8 cellular contexts compared by ENCODE assay signal in genomic region chr12:12349711-12350665, GRCh38. TPM values are rescaled to one million over a fixed set of nuclear protein-coding genes. Genes with fewer than 3 reads are reported as not detected.
DNase-seq lines count a peak whose midpoint lies in the region; ATAC-seq, FAIRE-seq and TF ChIP-seq lines count a peak whose summit lies in the region.

TSS of gene MANSC1 (minus strand) at chr12:12350242. CDS start at chr12:12343314, 6,928 bp downstream.

- H3K36me3 ChIP-seq in H1 (ENCODE audit: control insufficient read depth in 2 of 4, insufficient read depth in 4 of 4, low read length in 3 of 4): no peaks in the 10 kb centered on the region

- 0 out of 5 replicates have a peak, but pooled peaks of 1 of the 2 experiments have one; percentile 7 for TF ChIP-seq RAD21 in A549 (conservative IDR thresholded peaks at IDR 0.05 in 1 of 2, IDR thresholded peaks at IDR 0.05 in 1 of 2)
- peak; percentile 25 to 29 for TF ChIP-seq RAD21 in H1 (IDR thresholded peaks at IDR 0.05 in 1 of 2, conservative IDR thresholded peaks at IDR 0.05 in 1 of 2; ENCODE audit: low read depth in 2 of 2, low read length in 2 of 2)

- WGBS in A549 (ENCODE audit: missing lambda C conversion rate): 3% methylated on average over 31 of the region's 68 CpGs
- 1% methylated on average over 47 of the region's 68 CpGs; no CpG with 5 or more reads in 1 of the 2 experiments for WGBS in H1 (ENCODE audit: extremely low coverage in 1 of 2, insufficient coverage in 1 of 2, insufficient read length in 1 of 2, insufficient replicate concordance in 2 of 2, low coverage in 1 of 2, low lambda C conversion rate in 2 of 2, missing lambda C conversion rate in 1 of 2), 2 experiments

- H4K91ac ChIP-seq in H1 (replicated peaks; ENCODE audit: insufficient read length, low read length): peak within 1 kb of the TSS; percentile 86

- H3K4ac ChIP-seq in H1 (replicated peaks; ENCODE audit: insufficient read length, low read depth, low read length): no peak within 1 kb of the TSS

- peak within 1 kb of the TSS; percentile 35 for H4K5ac ChIP-seq in H1 (ENCODE audit: insufficient read length, low read depth, low read length)

- peak within 1 kb of the TSS; percentile 32; the same call in 1 of the 2 replicates for H2BK12ac ChIP-seq in H1 (ENCODE audit: low read depth, low read length)

- H3K23ac ChIP-seq in H1 (ENCODE audit: insufficient read length): no peak within 1 kb of the TSS

- H3K27me3 ChIP-seq in H1 (replicated peaks in 1 of 4; ENCODE audit: control insufficient read depth in 3 of 4, extremely low read depth in 1 of 4, insufficient read depth in 3 of 4, low read length in 3 of 4): 0 out of 7 replicates have a peak, but pooled peaks cover 0 to 4% (median 0%) of the 10 kb centered on the region in 4 experiments

- CTCF ChIA-PET in A549 (lab: Yijun Ruan, JAX): interaction anchor here (0.6 to 1.5 kb wide), 11 partner anchors 9 to 387 kb away, joined by 3 to 14 read pairs (median 4); no protein-coding TSS in a partner anchor
- CTCF ChIA-PET in H1 (lab: Charles Lee; ENCODE audit: partially characterized antibody): interaction anchor here (0.6 to 3.5 kb wide), 18 partner anchors 8 to 355 kb away, joined by 3 to 38 read pairs (median 4); no protein-coding TSS in a partner anchor

- no peaks in the 10 kb centered on the region for H3K9me3 ChIP-seq in A549
- 0 out of 4 replicates have a peak, but pooled peaks cover 0 to 2% of the 10 kb centered on the region in 2 experiments for H3K9me3 ChIP-seq in H1 (ENCODE audit: insufficient read depth in 2 of 2, low read depth in 1 of 2, low read length in 1 of 2)

- peaks cover 7% of the 10 kb centered on the region; the same call in 1 of the 2 replicates for H3K23me2 ChIP-seq in H1 (ENCODE audit: low read depth, low read length)

- H2BK15ac ChIP-seq in H1 (ENCODE audit: low read length): no peak within 1 kb of the TSS

- no peak within 1 kb of the TSS for H2BK20ac ChIP-seq in H1 (ENCODE audit: low read length)

- TF ChIP-seq EP300 in A549 (IDR thresholded peaks at IDR 0.05): no peak
- TF ChIP-seq EP300 in H1 (IDR thresholded peaks at IDR 0.05; ENCODE audit: borderline replicate concordance in 1 of 2, low read depth in 2 of 2, low read length in 2 of 2): no peak

- no peak within 1 kb of the TSS for H2AK5ac ChIP-seq in H1 (ENCODE audit: low read depth, low read length)

- no peak within 1 kb of the TSS for H2BK5ac ChIP-seq in H1 (ENCODE audit: low read depth, low read length)

- ATAC-seq in A549 (peak; percentile 93 to 96), GM18511 (IDR thresholded peaks at IDR 0.05; ENCODE audit: unreplicated experiment) (peak; percentile 81)

- no peak within 1 kb of the TSS for H3K14ac ChIP-seq in H1 (ENCODE audit: insufficient read length)

- H3K9ac ChIP-seq in H1 (replicated peaks in 1 of 4; ENCODE audit: extremely low read depth in 1 of 4, low read depth in 3 of 4, low read length in 3 of 4): peak within 1 kb of the TSS in 2 of 4 experiments; percentile 31 to 34; a peak in 2 of 7 replicates

- H3K4me3 ChIP-seq in A549: peak within 1 kb of the TSS; percentile 70
- peak within 1 kb of the TSS; percentile 48 to 72 (median 60) for H3K4me3 ChIP-seq in H1 (ENCODE audit: extremely low read depth in 1 of 4, insufficient read depth in 2 of 4, low read depth in 3 of 4, low read length in 4 of 4)

- peak within 1 kb of the TSS; percentile 60 for H2BK120ac ChIP-seq in H1 (replicated peaks; ENCODE audit: low read depth, low read length)

- H4K8ac ChIP-seq in H1 (ENCODE audit: extremely low read depth, insufficient read depth, low read length): peak within 1 kb of the TSS; percentile 75

- POLR2A ChIA-PET in A549 (lab: Yijun Ruan, JAX) (interaction anchor here (0.9 to 1.2 kb wide), 2 partner anchors 13 to 265 kb away, joined by 3 read pairs; no protein-coding TSS in a partner anchor), H1 (lab: Charles Lee; ENCODE audit: partially characterized antibody) (interaction anchor here (0.9 to 1.5 kb wide), 5 partner anchors 9 to 266 kb away, joined by 3 to 12 read pairs (median 3); partner anchors contain the start of gene LRP6)

- peak within 1 kb of the TSS; percentile 36 for H3K56ac ChIP-seq in H1 (replicated peaks; ENCODE audit: insufficient read length, low read depth, low read length)

- H2AFZ ChIP-seq in H1 (ENCODE audit: low read length): peak within 1 kb of the TSS; percentile 58; the same call in 1 of the 2 replicates

- no peaks in the 10 kb centered on the region for H4K20me1 ChIP-seq in H1 (replicated peaks in 1 of 2; ENCODE audit: control insufficient read depth in 1 of 2, insufficient read depth in 2 of 2, low read length in 2 of 2)

- DNase-seq in A549 (ENCODE audit: low read depth in 1 of 2, low spot score in 1 of 2) (peak; percentile 58), NCI-H446 treated with DMSO at 0.1 percent for 48 hours (lab: John Stamatoyannopoulos, UW) (peak; percentile 6), H1 (ENCODE audit: low read depth in 1 of 2, low spot score in 2 of 2) (peak in 1 of 2 experiments; percentile 82), medulla oblongata (ENCODE audit: extremely low spot score) (peak; percentile 58), T1000 (lab: John Stamatoyannopoulos, UW) (no peak)
- DNase-seq in activated CD8-positive, alpha-beta memory T cell treated with anti-CD3 and anti-CD28 coated beads for 24 hours: peak; percentile 78
- DNase-seq in stimulated activated CD8-positive, alpha-beta memory T cell treated with anti-CD3 and anti-CD28 coated beads, Interleukin-12 subunit alpha, Interleukin-12 subunit beta, amount 100 ng/mL, for 4 hours (ENCODE audit: low read depth): peak; percentile 22

- H3K27ac ChIP-seq in A549: peak within 1 kb of the TSS; percentile 82 to 95
- no peak within 1 kb of the TSS for H3K27ac ChIP-seq in H1 (ENCODE audit: low read depth, low read length)

- FAIRE-seq in A549 (lab: Jason Lieb, UNC) (no peak), H1 (lab: Jason Lieb, UNC) (no peak)

- TF ChIP-seq POLR2A in A549 (IDR thresholded peaks at IDR 0.05; ENCODE audit: low read length) (peak; percentile 37), H1 (IDR thresholded peaks at IDR 0.05; ENCODE audit: control extremely low read depth in 1 of 2, low read depth in 2 of 2, low read length in 2 of 2) (peak in 1 of 2 experiments; percentile 71; a peak in 2 of 3 replicates)

- H3K79me1 ChIP-seq in H1 (ENCODE audit: low read depth, low read length): no peaks in the 10 kb centered on the region

- no peaks in the 10 kb centered on the region for H3K79me2 ChIP-seq in H1 (ENCODE audit: control insufficient read depth in 1 of 2, insufficient read depth in 2 of 2, low read length in 2 of 2)

- H3K4me1 ChIP-seq in A549 (peaks cover 19% of the 10 kb centered on the region), H1 (replicated peaks in 1 of 4; ENCODE audit: control insufficient read depth in 3 of 4, insufficient read depth in 4 of 4, low read length in 3 of 4) (peaks cover 0 to 3% (median 1%) of the 10 kb centered on the region in 4 experiments; a peak in 3 of 7 replicates)

- no peak for TF ChIP-seq CTCF in A549 (IDR thresholded peaks at IDR 0.05)
- peak; percentile 14 to 66 (median 43); a peak in 3 of 4 replicates for TF ChIP-seq CTCF in H1 (IDR thresholded peaks at IDR 0.05; ENCODE audit: control extremely low read depth in 1 of 3, insufficient read depth in 1 of 3, low read depth in 1 of 3, low read length in 3 of 3)

- peak within 1 kb of the TSS; percentile 95 for H3K4me2 ChIP-seq in A549
- H3K4me2 ChIP-seq in H1 (ENCODE audit: insufficient read depth in 1 of 2, low read depth in 2 of 2, low read length in 2 of 2): peak within 1 kb of the TSS; percentile 58 to 72

- H3K18ac ChIP-seq in H1 (ENCODE audit: extremely low read depth, low read length): peak within 1 kb of the TSS; percentile 98

TF ChIP-seq in A549, 52 proteins besides CTCF, POLR2A, EP300 and RAD21 (continues in another document):
- TF ChIP-seq EHF (CRISPR knock-in tag; IDR thresholded peaks at IDR 0.05) (0 out of 2 replicates have a peak, but pooled peaks have one; percentile 41), EHMT2 (IDR thresholded peaks at IDR 0.05; ENCODE audit: low read depth) (no peak), MAX (IDR thresholded peaks at IDR 0.05) (peak; percentile 84; the same call in 1 of the 2 replicates)

TF ChIP-seq in H1, 55 proteins besides CTCF, POLR2A, EP300 and RAD21 (continues in another document):
- TF ChIP-seq PHF8 (conservative IDR thresholded peaks at IDR 0.05; ENCODE audit: low read depth, low read length) (peak; percentile 61), RXRA (IDR thresholded peaks at IDR 0.05; ENCODE audit: insufficient read depth, low read depth, low read length) (no peak), E2F6 (IDR thresholded peaks at IDR 0.05) (peak; percentile 93; the same call in 1 of the 2 replicates), TAF1 (IDR thresholded peaks at IDR 0.05; ENCODE audit: low read depth, low read length) (peak; percentile 63; the same call in 1 of the 2 replicates), SIN3A (conservative IDR thresholded peaks at IDR 0.05 in 1 of 2, IDR thresholded peaks at IDR 0.05 in 1 of 2; ENCODE audit: low read depth in 1 of 2, low read length in 2 of 2) (peak in 1 of 2 experiments; percentile 15; a peak in 1 of 4 replicates), HDAC6 (IDR thresholded peaks at IDR 0.05; ENCODE audit: low read depth, low read length) (no peak), EZH2 (IDR thresholded peaks at IDR 0.05; ENCODE audit: low read depth, low read length, severe bottlenecking) (peak; percentile 38), SRF (IDR thresholded peaks at IDR 0.05; ENCODE audit: low read depth, low read length) (peak; percentile 58; the same call in 1 of the 2 replicates)

RNA-seq across cellular contexts. Expression of gene MANSC1, which starts in this region (rescaled TPM):
- polyA plus RNA-seq in A549 (2011; rRNA removed) (3.9 and 9.7 TPM in 2 replicates), A549 (2017; fragmentation: RNase III; extraction: RNeasy Plus Mini Kit Qiagen cat#74134 plus additional on column Dnase treatment) (3.7 to 4.4 TPM (median 3.8 TPM) in 3 replicates), H1 (2011; rRNA removed) (2.0 and 2.5 TPM in 2 replicates)
- 0.86 and 1.1 TPM in 2 replicates for polyA plus RNA-seq in A549 (2012; cell fraction: cytosol; rRNA removed)
- polyA plus RNA-seq in A549 (2012; cell fraction: nucleus; rRNA removed): 0.47 and 0.86 TPM in 2 replicates
- 3.5 and 4.5 TPM in 2 replicates for polyA minus RNA-seq in A549 (2011; rRNA and poly(A)+ RNA removed)
- total RNA-seq in H1 (2021; fragmentation: NEBNext Ultra II Directional; extraction: Animal tissue kit (Norgen Biotek cat#: 25700)): 6.1 and 8.9 TPM in 2 replicates
- 1.9 TPM for polyA plus RNA-seq in H1 (2011; cell fraction: cytosol; rRNA removed)
- polyA plus RNA-seq in H1 (2011; cell fraction: nucleus; rRNA removed): 1.2 TPM
- 4.0 to 6.1 TPM (median 5.3 TPM) in 4 replicates for polyA plus RNA-seq in H1 (2012, experiment 1 of 2)
- 2.4 TPM for polyA plus RNA-seq in H1 (2012, experiment 2 of 2)
- polyA plus RNA-seq in H1 (2013, experiment 1 of 2): 14.7 TPM
- 15.8 TPM for polyA plus RNA-seq in H1 (2013, experiment 2 of 2)
- 1.4 and 2.6 TPM in 2 replicates for polyA minus RNA-seq in H1 (2011; rRNA and poly(A)+ RNA removed)
- polyA minus RNA-seq in H1 (2011; cell fraction: cytosol; rRNA and poly(A)+ RNA removed): 1.6 TPM
- polyA minus RNA-seq in H1 (2011; cell fraction: nucleus; rRNA and poly(A)+ RNA removed): 0.90 TPM

Comparison
In these comparisons a context has a peak if more than half of its experiments do, and no peak if none do; other contexts are left out.
1. Of the 18 proteins assayed by ChIP-seq in both H1 and A549: peak only in H1: CTCF, RNF2 and USF2; only in A549: none; in both: E2F6, MAX and PHF8; in neither: 9; mixed calls (peak in some experiments, not most) for 3.